2 cellular contexts compared by ENCODE assay signal in the genomic region with DNA sequence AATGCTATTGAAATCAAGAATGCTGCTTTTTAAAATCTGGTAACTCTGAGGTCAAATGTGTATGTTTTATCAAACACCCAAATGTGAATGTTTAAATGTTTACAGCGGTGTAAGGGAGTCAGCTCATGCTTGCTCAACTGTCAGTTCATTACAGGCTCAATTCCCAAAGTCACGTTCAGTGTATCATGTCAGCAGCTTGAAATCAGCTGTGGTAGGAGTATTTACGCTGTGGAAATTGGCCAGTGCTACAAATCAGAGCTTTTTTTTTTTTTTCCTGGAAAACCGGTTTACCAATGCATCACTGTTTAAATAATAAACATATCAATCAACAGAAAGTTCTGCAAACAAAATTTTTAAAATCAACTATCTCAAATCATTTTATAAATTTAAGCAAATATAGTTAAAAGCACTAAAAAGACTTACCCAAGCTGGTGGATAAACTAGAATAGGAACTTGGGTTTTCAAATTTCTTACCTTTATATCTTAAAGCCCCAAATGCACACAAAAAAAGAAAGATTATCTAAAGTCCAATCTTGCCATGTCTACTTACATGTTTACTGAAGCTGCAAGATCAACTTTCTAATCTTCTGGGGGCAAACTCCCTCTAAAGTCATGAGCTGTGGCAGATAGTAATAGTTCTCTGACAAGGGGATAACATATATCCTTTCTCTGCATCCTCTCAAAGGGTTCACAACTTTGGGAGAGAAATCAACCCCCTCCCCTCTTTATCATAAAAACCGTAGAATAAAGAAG.
TF ChIP-seq lines count a peak whose summit lies in the region.

No MANE protein-coding gene starts in this region.

TF ChIP-seq in IMR-90, 13 proteins besides CTCF, POLR2A, EP300 and RAD21:
- peak; percentile 32; the same call in 1 of the 2 replicates for TF ChIP-seq CEBPB (IDR thresholded peaks at IDR 0.05; ENCODE audit: low read depth, low read length)
- no peak for TF ChIP-seq MAZ (IDR thresholded peaks at IDR 0.05; ENCODE audit: borderline replicate concordance, low read depth, low read length)
- peak; percentile 90 for TF ChIP-seq BHLHE40 (IDR thresholded peaks at IDR 0.05; ENCODE audit: low read depth, low read length)
TF ChIP-seq in IMR-90: peak in this region for 2.

TF ChIP-seq in GM23338, 12 proteins besides CTCF, POLR2A, EP300 and RAD21:
- TF ChIP-seq, protein P1, sequence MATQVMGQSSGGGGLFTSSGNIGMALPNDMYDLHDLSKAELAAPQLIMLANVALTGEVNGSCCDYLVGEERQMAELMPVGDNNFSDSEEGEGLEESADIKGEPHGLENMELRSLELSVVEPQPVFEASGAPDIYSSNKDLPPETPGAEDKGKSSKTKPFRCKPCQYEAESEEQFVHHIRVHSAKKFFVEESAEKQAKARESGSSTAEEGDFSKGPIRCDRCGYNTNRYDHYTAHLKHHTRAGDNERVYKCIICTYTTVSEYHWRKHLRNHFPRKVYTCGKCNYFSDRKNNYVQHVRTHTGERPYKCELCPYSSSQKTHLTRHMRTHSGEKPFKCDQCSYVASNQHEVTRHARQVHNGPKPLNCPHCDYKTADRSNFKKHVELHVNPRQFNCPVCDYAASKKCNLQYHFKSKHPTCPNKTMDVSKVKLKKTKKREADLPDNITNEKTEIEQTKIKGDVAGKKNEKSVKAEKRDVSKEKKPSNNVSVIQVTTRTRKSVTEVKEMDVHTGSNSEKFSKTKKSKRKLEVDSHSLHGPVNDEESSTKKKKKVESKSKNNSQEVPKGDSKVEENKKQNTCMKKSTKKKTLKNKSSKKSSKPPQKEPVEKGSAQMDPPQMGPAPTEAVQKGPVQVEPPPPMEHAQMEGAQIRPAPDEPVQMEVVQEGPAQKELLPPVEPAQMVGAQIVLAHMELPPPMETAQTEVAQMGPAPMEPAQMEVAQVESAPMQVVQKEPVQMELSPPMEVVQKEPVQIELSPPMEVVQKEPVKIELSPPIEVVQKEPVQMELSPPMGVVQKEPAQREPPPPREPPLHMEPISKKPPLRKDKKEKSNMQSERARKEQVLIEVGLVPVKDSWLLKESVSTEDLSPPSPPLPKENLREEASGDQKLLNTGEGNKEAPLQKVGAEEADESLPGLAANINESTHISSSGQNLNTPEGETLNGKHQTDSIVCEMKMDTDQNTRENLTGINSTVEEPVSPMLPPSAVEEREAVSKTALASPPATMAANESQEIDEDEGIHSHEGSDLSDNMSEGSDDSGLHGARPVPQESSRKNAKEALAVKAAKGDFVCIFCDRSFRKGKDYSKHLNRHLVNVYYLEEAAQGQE (IDR thresholded peaks at IDR 0.05; ENCODE audit: unreplicated experiment), result no peak
- TF ChIP-seq EZH2phosphoT487 (IDR thresholded peaks at IDR 0.05; ENCODE audit: unreplicated experiment), result no peak
- TF ChIP-seq CREB1 (CRISPR knock-in tag; IDR thresholded peaks at IDR 0.05; ENCODE audit: low read depth), result no peak
- no peak for TF ChIP-seq JUNB (IDR thresholded peaks at IDR 0.05; ENCODE audit: unreplicated experiment)
- TF ChIP-seq, protein P2, sequence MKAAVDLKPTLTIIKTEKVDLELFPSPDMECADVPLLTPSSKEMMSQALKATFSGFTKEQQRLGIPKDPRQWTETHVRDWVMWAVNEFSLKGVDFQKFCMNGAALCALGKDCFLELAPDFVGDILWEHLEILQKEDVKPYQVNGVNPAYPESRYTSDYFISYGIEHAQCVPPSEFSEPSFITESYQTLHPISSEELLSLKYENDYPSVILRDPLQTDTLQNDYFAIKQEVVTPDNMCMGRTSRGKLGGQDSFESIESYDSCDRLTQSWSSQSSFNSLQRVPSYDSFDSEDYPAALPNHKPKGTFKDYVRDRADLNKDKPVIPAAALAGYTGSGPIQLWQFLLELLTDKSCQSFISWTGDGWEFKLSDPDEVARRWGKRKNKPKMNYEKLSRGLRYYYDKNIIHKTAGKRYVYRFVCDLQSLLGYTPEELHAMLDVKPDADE (IDR thresholded peaks at IDR 0.05), result no peak
- TF ChIP-seq STAT1 (IDR thresholded peaks at IDR 0.05; ENCODE audit: unreplicated experiment), result no peak
- no peak for TF ChIP-seq EZH2 (IDR thresholded peaks at IDR 0.05; ENCODE audit: low read depth, unreplicated experiment)
- TF ChIP-seq ZNF114 (CRISPR knock-in tag; IDR thresholded peaks at IDR 0.05), result no peak
- TF ChIP-seq, protein P3, sequence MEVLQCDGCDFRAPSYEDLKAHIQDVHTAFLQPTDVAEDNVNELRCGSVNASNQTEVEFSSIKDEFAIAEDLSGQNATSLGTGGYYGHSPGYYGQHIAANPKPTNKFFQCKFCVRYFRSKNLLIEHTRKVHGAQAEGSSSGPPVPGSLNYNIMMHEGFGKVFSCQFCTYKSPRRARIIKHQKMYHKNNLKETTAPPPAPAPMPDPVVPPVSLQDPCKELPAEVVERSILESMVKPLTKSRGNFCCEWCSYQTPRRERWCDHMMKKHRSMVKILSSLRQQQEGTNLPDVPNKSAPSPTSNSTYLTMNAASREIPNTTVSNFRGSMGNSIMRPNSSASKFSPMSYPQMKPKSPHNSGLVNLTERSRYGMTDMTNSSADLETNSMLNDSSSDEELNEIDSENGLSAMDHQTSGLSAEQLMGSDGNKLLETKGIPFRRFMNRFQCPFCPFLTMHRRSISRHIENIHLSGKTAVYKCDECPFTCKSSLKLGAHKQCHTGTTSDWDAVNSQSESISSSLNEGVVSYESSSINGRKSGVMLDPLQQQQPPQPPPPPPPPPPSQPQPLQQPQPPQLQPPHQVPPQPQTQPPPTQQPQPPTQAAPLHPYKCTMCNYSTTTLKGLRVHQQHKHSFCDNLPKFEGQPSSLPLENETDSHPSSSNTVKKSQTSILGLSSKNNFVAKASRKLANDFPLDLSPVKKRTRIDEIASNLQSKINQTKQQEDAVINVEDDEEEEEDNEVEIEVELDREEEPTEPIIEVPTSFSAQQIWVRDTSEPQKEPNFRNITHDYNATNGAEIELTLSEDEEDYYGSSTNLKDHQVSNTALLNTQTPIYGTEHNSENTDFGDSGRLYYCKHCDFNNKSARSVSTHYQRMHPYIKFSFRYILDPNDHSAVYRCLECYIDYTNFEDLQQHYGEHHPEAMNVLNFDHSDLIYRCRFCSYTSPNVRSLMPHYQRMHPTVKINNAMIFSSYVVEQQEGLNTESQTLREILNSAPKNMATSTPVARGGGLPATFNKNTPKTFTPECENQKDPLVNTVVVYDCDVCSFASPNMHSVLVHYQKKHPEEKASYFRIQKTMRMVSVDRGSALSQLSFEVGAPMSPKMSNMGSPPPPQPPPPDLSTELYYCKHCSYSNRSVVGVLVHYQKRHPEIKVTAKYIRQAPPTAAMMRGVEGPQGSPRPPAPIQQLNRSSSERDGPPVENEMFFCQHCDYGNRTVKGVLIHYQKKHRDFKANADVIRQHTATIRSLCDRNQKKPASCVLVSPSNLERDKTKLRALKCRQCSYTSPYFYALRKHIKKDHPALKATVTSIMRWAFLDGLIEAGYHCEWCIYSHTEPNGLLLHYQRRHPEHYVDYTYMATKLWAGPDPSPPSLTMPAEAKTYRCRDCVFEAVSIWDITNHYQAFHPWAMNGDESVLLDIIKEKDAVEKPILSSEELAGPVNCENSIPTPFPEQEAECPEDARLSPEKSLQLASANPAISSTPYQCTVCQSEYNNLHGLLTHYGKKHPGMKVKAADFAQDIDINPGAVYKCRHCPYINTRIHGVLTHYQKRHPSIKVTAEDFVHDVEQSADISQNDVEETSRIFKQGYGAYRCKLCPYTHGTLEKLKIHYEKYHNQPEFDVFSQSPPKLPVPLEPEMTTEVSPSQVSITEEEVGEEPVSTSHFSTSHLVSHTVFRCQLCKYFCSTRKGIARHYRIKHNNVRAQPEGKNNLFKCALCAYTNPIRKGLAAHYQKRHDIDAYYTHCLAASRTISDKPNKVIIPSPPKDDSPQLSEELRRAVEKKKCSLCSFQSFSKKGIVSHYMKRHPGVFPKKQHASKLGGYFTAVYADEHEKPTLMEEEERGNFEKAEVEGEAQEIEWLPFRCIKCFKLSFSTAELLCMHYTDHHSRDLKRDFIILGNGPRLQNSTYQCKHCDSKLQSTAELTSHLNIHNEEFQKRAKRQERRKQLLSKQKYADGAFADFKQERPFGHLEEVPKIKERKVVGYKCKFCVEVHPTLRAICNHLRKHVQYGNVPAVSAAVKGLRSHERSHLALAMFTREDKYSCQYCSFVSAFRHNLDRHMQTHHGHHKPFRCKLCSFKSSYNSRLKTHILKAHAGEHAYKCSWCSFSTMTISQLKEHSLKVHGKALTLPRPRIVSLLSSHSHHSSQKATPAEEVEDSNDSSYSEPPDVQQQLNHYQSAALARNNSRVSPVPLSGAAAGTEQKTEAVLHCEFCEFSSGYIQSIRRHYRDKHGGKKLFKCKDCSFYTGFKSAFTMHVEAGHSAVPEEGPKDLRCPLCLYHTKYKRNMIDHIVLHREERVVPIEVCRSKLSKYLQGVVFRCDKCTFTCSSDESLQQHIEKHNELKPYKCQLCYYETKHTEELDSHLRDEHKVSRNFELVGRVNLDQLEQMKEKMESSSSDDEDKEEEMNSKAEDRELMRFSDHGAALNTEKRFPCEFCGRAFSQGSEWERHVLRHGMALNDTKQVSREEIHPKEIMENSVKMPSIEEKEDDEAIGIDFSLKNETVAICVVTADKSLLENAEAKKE (CRISPR knock-in tag; IDR thresholded peaks at IDR 0.05), result no peak
- TF ChIP-seq ZNF331 (CRISPR knock-in tag; IDR thresholded peaks at IDR 0.05; ENCODE audit: low read depth), result no peak
- no peak for TF ChIP-seq NANOG (IDR thresholded peaks at IDR 0.05; ENCODE audit: borderline replicate concordance)
- no peak for TF ChIP-seq POLR2AphosphoS5 (IDR thresholded peaks at IDR 0.05; ENCODE audit: low read depth)
